ENCODE assay signal across 11 cellular contexts in the genomic region with DNA sequence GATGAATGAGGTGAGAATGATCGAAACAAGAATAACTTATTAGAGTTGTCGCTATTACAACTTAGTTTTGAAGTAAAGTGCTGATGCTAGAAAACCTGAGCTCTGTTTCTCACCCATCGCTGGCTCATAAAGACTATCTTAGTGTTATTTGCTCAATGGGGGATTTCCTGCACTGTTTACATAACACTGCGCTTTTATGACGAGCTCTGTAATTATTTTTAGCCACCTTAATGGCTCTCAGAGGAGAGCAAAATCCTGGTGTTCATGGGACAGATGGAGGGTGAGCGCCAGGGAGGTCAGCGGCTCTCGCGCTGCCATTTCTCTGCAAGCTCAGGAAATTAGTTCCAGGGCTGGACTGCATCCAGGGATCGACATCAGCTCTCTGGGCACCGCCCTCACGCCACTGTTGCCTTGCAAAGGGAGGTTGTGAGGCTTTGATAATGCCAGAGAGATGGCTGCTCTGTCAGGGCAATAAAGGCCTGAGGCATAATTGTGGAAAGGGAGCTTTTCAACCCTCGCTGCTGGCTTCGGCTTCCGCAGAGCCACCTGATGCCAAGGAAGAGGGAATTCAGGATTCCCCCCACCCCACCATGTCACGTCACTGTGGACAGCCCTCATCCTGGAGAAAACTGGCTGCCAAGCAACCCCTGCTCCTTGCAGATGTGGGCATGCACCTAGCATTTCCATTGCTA.
DNase-seq lines count a peak whose midpoint lies in the region; ATAC-seq, FAIRE-seq and TF ChIP-seq lines count a peak whose summit lies in the region.
"Had no signal": no experiment of that assay in that cellular context is flagged by ENCODE, and none has a peak within 500 bp of the region (broad histone marks: within the 10 kb centered on the region; RNA-seq: fewer than 3 reads in every experiment).

No MANE protein-coding gene starts in this region.

- ATAC-seq in pancreas (peak; percentile 78 to 96 (median 92)), HG03108 (IDR thresholded peaks at IDR 0.05; ENCODE audit: unreplicated experiment) (no peak)
- no peak for ATAC-seq in activated CD8-positive, alpha-beta memory T cell treated with anti-CD3 and anti-CD28 coated beads, Interleukin-2, amount 10 ng/mL, durations not matched to agents 7 days and 5 days

- peaks cover 6% of the 10 kb centered on the region for H3K27me3 Mint-ChIP-seq in brain
- no peaks in the 10 kb centered on the region for H3K27me3 Mint-ChIP-seq in activated CD8-positive, alpha-beta memory T cell treated with anti-CD3 and anti-CD28 coated beads, Interleukin-2, amount 10 ng/mL, durations not matched to agents 7 days and 5 days

- no peak for FAIRE-seq in pancreas (lab: Jason Lieb, UNC)

- H3K36me3 Mint-ChIP-seq in brain, result no peaks in the 10 kb centered on the region
- H3K36me3 Mint-ChIP-seq in activated CD8-positive, alpha-beta memory T cell treated with anti-CD3 and anti-CD28 coated beads, Interleukin-2, amount 10 ng/mL, durations not matched to agents 7 days and 5 days, result no peaks in the 10 kb centered on the region

- WGBS in pancreas, 2 donors, result 18% methylated on average over 16 of the region's 16 CpGs

- no peak for TF ChIP-seq CTCF in brain (conservative IDR thresholded peaks at IDR 0.05)
- no peak for TF ChIP-seq CTCF in pancreas (IDR thresholded peaks at IDR 0.05)

- peaks cover 54% of the 10 kb centered on the region for H3K4me1 Mint-ChIP-seq in brain
- peaks cover 4% of the 10 kb centered on the region for H3K4me1 Mint-ChIP-seq in activated CD8-positive, alpha-beta memory T cell treated with anti-CD3 and anti-CD28 coated beads, Interleukin-2, amount 10 ng/mL, durations not matched to agents 7 days and 5 days

- H3K36me3 ChIP-seq in pancreas, result no peaks in the 10 kb centered on the region

- no peaks in the 10 kb centered on the region for H3K27me3 ChIP-seq in pancreas

- H3K9me3 Mint-ChIP-seq in brain, result peaks cover 0 to 12% (median 0%) of the 10 kb centered on the region in 5 experiments
- no peaks in the 10 kb centered on the region for H3K9me3 Mint-ChIP-seq in activated CD8-positive, alpha-beta memory T cell treated with anti-CD3 and anti-CD28 coated beads, Interleukin-2, amount 10 ng/mL, durations not matched to agents 7 days and 5 days (ENCODE audit: low read depth)
- H3K9me3 Mint-ChIP-seq: activated T-helper 1 cell treated with anti-CD3 and anti-CD28 coated beads, Interleukin-12 subunit alpha, Interleukin-12 subunit beta, Interleukin-2, Interleukin-4 antibody, amounts not matched to agents 30 ng/mL and 10 ng/mL and 1 ng/mL, durations not matched to agents 14 hours and 24 hours and 36 hours had no signal

- CTCF ChIA-PET in activated CD8-positive, alpha-beta memory T cell treated with anti-CD3 and anti-CD28 coated beads, Interleukin-2, amount 10 ng/mL, durations not matched to agents 7 days and 5 days (lab: Charles Lee), result no interaction called here

- H3K4me3 Mint-ChIP-seq in brain, result no peak overlapping the region
- no peak overlapping the region for H3K4me3 Mint-ChIP-seq in activated CD8-positive, alpha-beta memory T cell treated with anti-CD3 and anti-CD28 coated beads, Interleukin-2, amount 10 ng/mL, durations not matched to agents 7 days and 5 days
- H3K4me3 Mint-ChIP-seq: activated T-helper 1 cell treated with anti-CD3 and anti-CD28 coated beads, Interleukin-12 subunit alpha, Interleukin-12 subunit beta, Interleukin-2, Interleukin-4 antibody, amounts not matched to agents 30 ng/mL and 10 ng/mL and 1 ng/mL, durations not matched to agents 14 hours and 24 hours and 36 hours had no signal

- peak overlapping the region in 4 of 5 experiments; percentile 38 to 67 (median 50) for H3K27ac Mint-ChIP-seq in brain
- H3K27ac Mint-ChIP-seq in activated CD8-positive, alpha-beta memory T cell treated with anti-CD3 and anti-CD28 coated beads, Interleukin-2, amount 10 ng/mL, durations not matched to agents 7 days and 5 days, result no peak overlapping the region
- H3K27ac Mint-ChIP-seq: activated T-helper 1 cell treated with anti-CD3 and anti-CD28 coated beads, Interleukin-12 subunit alpha, Interleukin-12 subunit beta, Interleukin-2, Interleukin-4 antibody, amounts not matched to agents 30 ng/mL and 10 ng/mL and 1 ng/mL, durations not matched to agents 14 hours and 24 hours and 36 hours had no signal

- peak overlapping the region in 2 of 4 donors; percentile 13 to 38 for H3K27ac ChIP-seq in pancreas
- H3K27ac ChIP-seq: dorsolateral prefrontal cortex had no signal

- peaks cover 0 to 7% (median 4%) of the 10 kb centered on the region in 3 donors for H3K4me1 ChIP-seq in pancreas

- DNase-seq in DMS 273 treated with DMSO at 0.1 percent for 48 hours (lab: John Stamatoyannopoulos, UW), result peak; percentile 3
- DNase-seq in NCI-H1105 treated with DMSO at 0.1 percent for 48 hours (lab: John Stamatoyannopoulos, UW), result peak; percentile 95
- DNase-seq in pancreas, result peak; percentile 67 to 84 (median 73)
- DNase-seq in middle frontal gyrus (ENCODE audit: extremely low spot score, low spot score), result no peak
- no peak for DNase-seq in activated CD8-positive, alpha-beta memory T cell treated with anti-CD3 and anti-CD28 coated beads, Interleukin-2, amount 10 ng/mL, durations not matched to agents 7 days and 5 days
- no peak for DNase-seq in stimulated activated CD4-positive, alpha-beta T cell treated with anti-CD3 and anti-CD28 coated beads, Interleukin-4, amount 100 ng/mL, for 1 hour
- DNase-seq: MV-4-11 had no signal

- intact Hi-C loops in pancreas (cut with DNase I), result no loop called here

- no peak overlapping the region for H3K4me3 ChIP-seq in pancreas

- H3K9me3 ChIP-seq in pancreas, result no peaks in the 10 kb centered on the region

Comparison
In these comparisons a context has a peak if more than half of its experiments do, and no peak if none do; other contexts are left out.
1. DNase-seq: peak in DMS 273 treated with DMSO at 0.1 percent for 48 hours (single experiment), NCI-H1105 treated with DMSO at 0.1 percent for 48 hours (single experiment) and pancreas (6 of 6); none in middle frontal gyrus (single experiment), activated CD8-positive, alpha-beta memory T cell treated with anti-CD3 and anti-CD28 coated beads, Interleukin-2, amount 10 ng/mL, durations not matched to agents 7 days and 5 days (single experiment) and stimulated activated CD4-positive, alpha-beta T cell treated with anti-CD3 and anti-CD28 coated beads, Interleukin-4, amount 100 ng/mL, for 1 hour (single experiment).
2. ATAC-seq: peak in pancreas (4 of 4); none in activated CD8-positive, alpha-beta memory T cell treated with anti-CD3 and anti-CD28 coated beads, Interleukin-2, amount 10 ng/mL, durations not matched to agents 7 days and 5 days (single experiment) and HG03108 (single experiment).